In genomic region chr7:3899559-3899991, GRCh38 we compare ENCODE assay signal across 22 cellular contexts.
"Had no signal": no experiment of that assay in that cellular context is flagged by ENCODE, and none has a peak within 500 bp of the region (broad histone marks: within the 10 kb centered on the region; RNA-seq: fewer than 3 reads in every experiment).

No MANE protein-coding gene starts in this region.

- H3K27me3 Mint-ChIP-seq: activated naive CD8-positive, alpha-beta T cell treated with anti-CD3 and anti-CD28 coated beads for 36 hours; progenitor cell of endocrine pancreas had no signal

- H3K27me3 ChIP-seq: body of pancreas, heart right ventricle, spleen, vagina had no signal

- H3K36me3 ChIP-seq: heart right ventricle, lower lobe of right lung, spleen, vagina had no signal

- H3K9me3 ChIP-seq: body of pancreas, heart right ventricle, lower lobe of right lung, spleen, vagina had no signal

- H3K27ac ChIP-seq: body of pancreas, heart right ventricle, lower lobe of right lung, spleen, vagina had no signal

- H3K4me3 Mint-ChIP-seq: activated CD4-positive, alpha-beta T cell treated with anti-CD3 and anti-CD28 coated beads, Interleukin-2, amount 10 ng/mL, durations not matched to agents 24 days and 14 days; activated CD8-positive, alpha-beta T cell treated with anti-CD3 and anti-CD28 coated beads, Interleukin-2, amount 10 ng/mL, durations not matched to agents 7 days and 5 days; activated naive CD8-positive, alpha-beta T cell treated with anti-CD3 and anti-CD28 coated beads for 36 hours; activated T-cell treated with anti-CD3 and anti-CD28 coated beads, Interleukin-2, amount 50 U/mL, for 72 hours; naive B cell had no signal

- H3K9me3 Mint-ChIP-seq: activated CD4-positive, alpha-beta T cell treated with anti-CD3 and anti-CD28 coated beads, Interleukin-2, amount 10 ng/mL, durations not matched to agents 24 days and 14 days; activated naive CD8-positive, alpha-beta T cell treated with anti-CD3 and anti-CD28 coated beads for 36 hours; activated T-cell treated with anti-CD3 and anti-CD28 coated beads, Interleukin-2, amount 50 U/mL, for 72 hours; naive B cell had no signal

- DNase-seq: activated CD4-positive, alpha-beta T cell treated with anti-CD3 and anti-CD28 coated beads, Interleukin-2, amount 10 ng/mL, durations not matched to agents 24 days and 14 days; activated CD4-positive, CD25-positive, alpha-beta regulatory T cell; activated CD8-positive, alpha-beta memory T cell treated with anti-CD3 and anti-CD28 coated beads, Interleukin-2, amount 50 U/mL, for 48 hours; activated CD8-positive, alpha-beta T cell treated with anti-CD3 and anti-CD28 coated beads, Interleukin-2, amount 10 ng/mL, durations not matched to agents 7 days and 5 days; activated naive CD8-positive, alpha-beta T cell treated with anti-CD3 and anti-CD28 coated beads for 36 hours; activated T-cell treated with anti-CD3 and anti-CD28 coated beads, Interleukin-2, amount 50 U/mL, for 72 hours; amygdala; body of pancreas; caudate nucleus; cortex of kidney; effector CD8-positive, alpha-beta T cell; heart right ventricle; left colon; lower lobe of right lung; midbrain; naive B cell; nucleus accumbens; right cardiac atrium; spleen; SW 1271 had no signal

- H3K4me1 Mint-ChIP-seq: activated CD4-positive, alpha-beta T cell treated with anti-CD3 and anti-CD28 coated beads, Interleukin-2, amount 10 ng/mL, durations not matched to agents 24 days and 14 days; activated naive CD8-positive, alpha-beta T cell treated with anti-CD3 and anti-CD28 coated beads for 36 hours; naive B cell had no signal

- H3K4me1 ChIP-seq: body of pancreas, heart right ventricle, lower lobe of right lung, vagina had no signal

- H3K27ac Mint-ChIP-seq: activated CD4-positive, alpha-beta T cell treated with anti-CD3 and anti-CD28 coated beads, Interleukin-2, amount 10 ng/mL, durations not matched to agents 24 days and 14 days; activated CD8-positive, alpha-beta T cell treated with anti-CD3 and anti-CD28 coated beads, Interleukin-2, amount 10 ng/mL, durations not matched to agents 7 days and 5 days; activated naive CD8-positive, alpha-beta T cell treated with anti-CD3 and anti-CD28 coated beads for 36 hours; activated T-cell treated with anti-CD3 and anti-CD28 coated beads, Interleukin-2, amount 50 U/mL, for 72 hours; progenitor cell of endocrine pancreas had no signal

- ATAC-seq: activated CD8-positive, alpha-beta T cell treated with anti-CD3 and anti-CD28 coated beads, Interleukin-2, amount 10 ng/mL, durations not matched to agents 7 days and 5 days; activated T-cell treated with anti-CD3 and anti-CD28 coated beads, Interleukin-2, amount 50 U/mL, for 72 hours; body of pancreas; left colon; lower lobe of right lung; right cardiac atrium had no signal

- H3K4me3 ChIP-seq: body of pancreas, heart right ventricle, lower lobe of right lung, spleen, vagina had no signal
